Comparison of ENCODE assay signal across 2 cellular contexts in the genomic region with DNA sequence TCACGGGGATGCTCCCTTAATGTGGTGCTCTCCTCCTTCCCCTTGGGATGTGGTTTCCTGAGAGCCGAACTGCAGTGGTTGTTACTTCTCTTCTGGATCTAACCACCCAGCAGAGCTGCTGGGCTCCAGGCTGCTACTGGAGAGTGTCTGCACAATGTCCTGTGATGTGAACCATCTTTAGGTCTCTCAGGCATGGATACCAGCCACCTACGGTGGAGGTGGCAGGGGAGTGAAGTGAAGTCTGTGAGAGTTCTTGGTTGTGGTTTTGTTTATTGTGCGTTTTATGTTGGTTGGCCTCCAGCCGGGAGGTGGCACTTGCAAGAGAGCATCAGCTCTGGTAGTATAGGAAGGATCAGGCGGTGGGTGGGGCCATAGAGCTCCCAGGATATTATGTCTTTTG.
TF ChIP-seq lines count a peak whose summit lies in the region.

No MANE protein-coding gene starts in this region.

TF ChIP-seq in HCT116, 20 proteins besides CTCF, POLR2A, EP300 and RAD21:
- TF ChIP-seq, protein P1, sequence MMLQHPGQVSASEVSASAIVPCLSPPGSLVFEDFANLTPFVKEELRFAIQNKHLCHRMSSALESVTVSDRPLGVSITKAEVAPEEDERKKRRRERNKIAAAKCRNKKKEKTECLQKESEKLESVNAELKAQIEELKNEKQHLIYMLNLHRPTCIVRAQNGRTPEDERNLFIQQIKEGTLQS (IDR thresholded peaks at IDR 0.05): no peak
- TF ChIP-seq TCF7L2 (IDR thresholded peaks at IDR 0.05; ENCODE audit: borderline replicate concordance, extremely low read depth, insufficient read depth, insufficient read length): no peak
- TF ChIP-seq MAX (IDR thresholded peaks at IDR 0.05): no peak
- no peak for TF ChIP-seq EGR1 (IDR thresholded peaks at IDR 0.05; ENCODE audit: low read depth)

TF ChIP-seq in K562, 482 proteins besides CTCF, POLR2A, EP300 and RAD21:
- TF ChIP-seq TOE1 (IDR thresholded peaks at IDR 0.05; ENCODE audit: borderline replicate concordance) (no peak), TOE1 (CRISPR knock-in tag; IDR thresholded peaks at IDR 0.05; ENCODE audit: borderline replicate concordance, low read depth) (no peak), ZC3H4 (CRISPR knock-in tag; IDR thresholded peaks at IDR 0.05; ENCODE audit: borderline replicate concordance) (no peak), ZSCAN32 (CRISPR knock-in tag; IDR thresholded peaks at IDR 0.05) (no peak), MTA3 (IDR thresholded peaks at IDR 0.05; ENCODE audit: borderline replicate concordance) (no peak), HNRNPH1 (optimal IDR thresholded peaks at IDR 0.05; ENCODE audit: low read depth, low read length) (no peak), E2F6 (IDR thresholded peaks at IDR 0.05; ENCODE audit: borderline replicate concordance in 1 of 2, extremely low read depth in 1 of 2, insufficient read depth in 1 of 2, insufficient read length in 1 of 2, low read depth in 1 of 2, low read length in 1 of 2, poor library complexity in 1 of 2, severe bottlenecking in 1 of 2) (no peak), MYBL2 (IDR thresholded peaks at IDR 0.05; ENCODE audit: low read depth) (no peak), MYBL2 (CRISPR knock-in tag; IDR thresholded peaks at IDR 0.05; ENCODE audit: borderline replicate concordance) (no peak), SRSF1 (IDR thresholded peaks at IDR 0.05; ENCODE audit: low read depth, low read length) (no peak), ZNF551 (CRISPR knock-in tag; IDR thresholded peaks at IDR 0.05) (no peak), HLTF (IDR thresholded peaks at IDR 0.05) (no peak), ZNF23 (CRISPR knock-in tag; IDR thresholded peaks at IDR 0.05) (no peak), PHF20 (IDR thresholded peaks at IDR 0.05; ENCODE audit: partially characterized antibody) (no peak), ZNF253 (CRISPR knock-in tag; conservative IDR thresholded peaks at IDR 0.05) (no peak), NR2C2 (CRISPR knock-in tag; IDR thresholded peaks at IDR 0.05) (no peak), NR2C2 (tag; IDR thresholded peaks at IDR 0.05) (no peak), IRF1 (CRISPR knock-in tag; IDR thresholded peaks at IDR 0.05; ENCODE audit: borderline replicate concordance) (no peak), RFX1 (IDR thresholded peaks at IDR 0.05) (no peak)
